ENCODE assay signal across 15 cellular contexts in genomic region chr1:234820597-234820996, GRCh38.
DNase-seq lines count a peak whose midpoint lies in the region; ATAC-seq, FAIRE-seq and TF ChIP-seq lines count a peak whose summit lies in the region.
"Had no signal": no experiment of that assay in that cellular context is flagged by ENCODE, and none has a peak within 500 bp of the region (broad histone marks: within the 10 kb centered on the region; RNA-seq: fewer than 3 reads in every experiment).

No MANE protein-coding gene starts in this region.

- TF ChIP-seq CTCF in Panc1 (IDR thresholded peaks at IDR 0.05) (no peak), nephron (IDR thresholded peaks at IDR 0.05; ENCODE audit: unreplicated experiment in 3 of 3) (no peak), D721Med (IDR thresholded peaks at IDR 0.05; ENCODE audit: insufficient read depth, missing control alignments) (no peak), natural killer cell (IDR thresholded peaks at IDR 0.05) (no peak), BE2C (IDR thresholded peaks at IDR 0.05; ENCODE audit: low read depth, low read length) (no peak)

- POLR2A ChIA-PET in Panc1 (lab: Charles Lee), result no interaction called here

- intact Hi-C loops in Panc1 (cut with micrococcal nuclease; ENCODE audit: unreplicated experiment) (no loop called here), natural killer cell (cut with micrococcal nuclease) (no loop called here)

- H3K9me3 ChIP-seq in Panc1 (ENCODE audit: control insufficient read depth, insufficient read depth, low read depth, low read length) (no peaks in the 10 kb centered on the region), BE2C (no peaks in the 10 kb centered on the region)
- H3K9me3 ChIP-seq: BLaER1 had no signal

- no peak for ATAC-seq in Panc1
- no peak for ATAC-seq in natural killer cell
- ATAC-seq: K562 had no signal

- no peaks in the 10 kb centered on the region for H3K27me3 ChIP-seq in Panc1 (ENCODE audit: control insufficient read depth, insufficient read depth, low read length)
- H3K27me3 ChIP-seq in BE2C, result no peaks in the 10 kb centered on the region
- H3K27me3 ChIP-seq: BLaER1 had no signal

- peaks cover 41% of the 10 kb centered on the region for H3K4me1 Mint-ChIP-seq in nephron
- H3K4me1 Mint-ChIP-seq in natural killer cell, result no peaks in the 10 kb centered on the region
- H3K4me1 Mint-ChIP-seq: CD8-positive, alpha-beta memory T cell had no signal

- H3K36me3 ChIP-seq in Panc1 (ENCODE audit: control insufficient read depth, insufficient read depth, low read length), result no peaks in the 10 kb centered on the region
- H3K36me3 ChIP-seq in BE2C, result no peaks in the 10 kb centered on the region
- H3K36me3 ChIP-seq: BLaER1 had no signal

- no peak overlapping the region for H3K4me3 ChIP-seq in Panc1 (ENCODE audit: low read depth in 2 of 2, low read length in 2 of 2)
- no peak overlapping the region for H3K4me3 ChIP-seq in BE2C (ENCODE audit: low read depth, low read length)
- H3K4me3 ChIP-seq: BLaER1, K562 had no signal

- H3K36me3 Mint-ChIP-seq in nephron (ENCODE audit: low read depth), result no peaks in the 10 kb centered on the region
- no peaks in the 10 kb centered on the region for H3K36me3 Mint-ChIP-seq in natural killer cell
- H3K36me3 Mint-ChIP-seq: CD8-positive, alpha-beta memory T cell had no signal

- H3K4me3 Mint-ChIP-seq in nephron, result no peak overlapping the region
- no peak overlapping the region for H3K4me3 Mint-ChIP-seq in natural killer cell
- H3K4me3 Mint-ChIP-seq: CD8-positive, alpha-beta memory T cell; HFFc6 had no signal

- H3K9me3 Mint-ChIP-seq in nephron (no peaks in the 10 kb centered on the region), natural killer cell (no peaks in the 10 kb centered on the region)
- H3K9me3 Mint-ChIP-seq: CD8-positive, alpha-beta memory T cell; HFFc6 had no signal

- in situ Hi-C loops in Panc1 (cut with HindIII; ENCODE audit: low pct_unique_long_range_greater_than_20kb, low sequenced_read_pairs), result no loop called here

- H3K4me1 ChIP-seq in Panc1 (ENCODE audit: control insufficient read depth, insufficient read depth, low read length) (peaks cover 6% of the 10 kb centered on the region; the same call in 1 of the 2 replicates), BE2C (no peaks in the 10 kb centered on the region)

- peak overlapping the region; percentile 71; the same call in 1 of the 2 replicates for H3K27ac ChIP-seq in Panc1 (ENCODE audit: low read length)
- H3K27ac ChIP-seq: BLaER1, HL-60 had no signal

- FAIRE-seq in D721Med (lab: Jason Lieb, UNC), result no peak
- FAIRE-seq: GM12891, GM19239, K562 had no signal

- DNase-seq in EH (ENCODE audit: low read depth) (peak; percentile 50), Panc1 (ENCODE audit: low read depth, low spot score) (no peak), D721Med (ENCODE audit: insufficient read length, low spot score) (no peak), natural killer cell (no peak), BE2C (no peak)
- DNase-seq: CD8-positive, alpha-beta memory T cell; DMS 273 treated with DMSO at 0.1 percent for 48 hours; HCEC 1CT; HFFc6 had no signal

- H3K27ac Mint-ChIP-seq in nephron (peak overlapping the region; percentile 4 to 37 (median 16)), natural killer cell (no peak overlapping the region)
- H3K27ac Mint-ChIP-seq: HFFc6 had no signal

- CTCF ChIA-PET in Panc1 (lab: Charles Lee), result no interaction called here

- BruUV-seq in Panc1 (replicated peaks; lab: Mats Ljungman, UMichigan), result no TSS peak

- H3K27me3 Mint-ChIP-seq in nephron (ENCODE audit: low read depth) (peaks cover 3% of the 10 kb centered on the region), natural killer cell (ENCODE audit: low read depth in 2 of 2) (no peaks in the 10 kb centered on the region)

Comparison
In these comparisons a context has a peak if more than half of its experiments do, and no peak if none do; other contexts are left out.
1. H3K27ac Mint-ChIP-seq: peak in nephron (3 of 3); none in natural killer cell (0 of 2).